1 cellular context compared by ENCODE assay signal in the genomic region with DNA sequence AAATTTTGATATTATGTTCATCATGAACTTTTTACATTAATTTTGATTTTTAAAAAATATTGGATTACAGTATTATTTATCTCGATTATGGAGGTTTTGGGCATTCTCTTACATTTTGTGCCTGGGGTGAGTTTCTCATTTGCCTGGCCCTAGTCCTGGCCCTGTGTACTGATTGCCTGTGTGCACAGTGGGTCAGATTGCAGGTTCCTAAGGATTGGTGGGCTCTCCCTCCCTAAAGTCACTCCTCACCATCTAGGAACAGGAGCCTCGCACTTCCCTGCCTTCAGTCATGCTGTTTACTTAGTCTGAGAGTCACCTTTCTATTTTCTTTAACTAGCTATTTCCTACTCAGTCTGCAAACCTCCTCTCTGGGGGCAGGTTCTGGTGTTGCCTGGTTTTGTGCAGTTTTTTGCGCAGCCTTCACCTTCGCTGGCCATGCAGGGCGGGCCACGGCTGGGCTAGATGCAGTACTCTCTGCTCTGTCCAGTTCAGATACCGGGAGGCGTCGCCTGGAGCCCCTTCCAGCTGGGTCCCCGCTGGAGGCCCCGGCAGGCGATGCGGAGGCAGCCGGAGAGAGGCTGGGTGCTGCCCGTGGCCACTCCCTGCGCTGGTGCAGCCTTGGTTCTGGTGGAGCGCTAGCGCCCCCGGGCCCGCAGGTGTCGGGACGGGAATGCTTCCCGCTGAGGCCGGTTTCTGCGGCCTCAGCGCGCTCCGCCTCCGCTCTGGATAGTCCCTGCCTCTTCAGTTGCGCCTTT.
TF ChIP-seq lines count a peak whose summit lies in the region.

No MANE protein-coding gene starts in this region.

TF ChIP-seq in GM23338, 12 proteins besides CTCF, POLR2A, EP300 and RAD21 (continued from another document):
- TF ChIP-seq, protein P1, sequence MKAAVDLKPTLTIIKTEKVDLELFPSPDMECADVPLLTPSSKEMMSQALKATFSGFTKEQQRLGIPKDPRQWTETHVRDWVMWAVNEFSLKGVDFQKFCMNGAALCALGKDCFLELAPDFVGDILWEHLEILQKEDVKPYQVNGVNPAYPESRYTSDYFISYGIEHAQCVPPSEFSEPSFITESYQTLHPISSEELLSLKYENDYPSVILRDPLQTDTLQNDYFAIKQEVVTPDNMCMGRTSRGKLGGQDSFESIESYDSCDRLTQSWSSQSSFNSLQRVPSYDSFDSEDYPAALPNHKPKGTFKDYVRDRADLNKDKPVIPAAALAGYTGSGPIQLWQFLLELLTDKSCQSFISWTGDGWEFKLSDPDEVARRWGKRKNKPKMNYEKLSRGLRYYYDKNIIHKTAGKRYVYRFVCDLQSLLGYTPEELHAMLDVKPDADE (IDR thresholded peaks at IDR 0.05), result no peak
- no peak for TF ChIP-seq POLR2AphosphoS5 (IDR thresholded peaks at IDR 0.05; ENCODE audit: low read depth)
- TF ChIP-seq CREB1 (CRISPR knock-in tag; IDR thresholded peaks at IDR 0.05; ENCODE audit: low read depth), result no peak
